ENCODE assay signal across 23 cellular contexts in the genomic region with DNA sequence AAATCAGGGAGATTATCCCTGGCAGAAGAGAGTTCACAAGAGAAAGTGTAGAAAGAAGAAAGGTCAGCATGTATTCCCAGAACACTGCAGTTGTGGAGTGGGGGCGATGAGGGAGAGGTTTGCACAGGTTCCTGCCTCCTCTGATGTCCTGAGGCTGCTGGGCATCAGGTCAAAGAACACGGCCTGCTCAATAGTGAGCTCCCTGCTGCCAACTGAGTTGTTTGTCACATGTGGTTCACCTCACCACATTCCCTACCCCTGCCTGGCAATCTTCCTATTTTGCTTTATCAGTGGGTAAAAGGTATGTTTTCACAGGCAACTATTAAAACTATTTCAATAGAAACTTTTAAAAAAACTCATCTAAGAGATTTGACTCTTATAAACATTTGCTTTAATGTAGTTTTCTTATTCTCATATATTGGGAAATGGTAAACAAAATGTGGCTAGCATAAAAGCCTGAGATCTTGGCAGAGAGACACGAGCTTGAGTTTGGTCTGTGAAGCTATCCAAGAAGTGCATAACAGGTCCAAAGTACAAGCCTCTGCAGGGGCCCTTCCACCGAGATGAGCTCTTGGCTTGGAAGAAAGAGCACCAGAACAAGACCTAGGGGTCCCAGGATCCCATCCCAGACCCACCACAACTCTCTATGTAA.
"Had no signal": no experiment of that assay in that cellular context is flagged by ENCODE, and none has a peak within 500 bp of the region (broad histone marks: within the 10 kb centered on the region; RNA-seq: fewer than 3 reads in every experiment).

No MANE protein-coding gene starts in this region.

- H3K27ac Mint-ChIP-seq: activated CD4-positive, alpha-beta memory T cell treated with anti-CD3 and anti-CD28 coated beads for 36 hours; activated CD4-positive, alpha-beta T cell treated with anti-CD3 and anti-CD28 coated beads, Interleukin-2, amount 10 ng/mL, durations not matched to agents 7 days and 5 days; activated naive CD4-positive, alpha-beta T cell treated with anti-CD3 and anti-CD28 coated beads, Interleukin-2, amount 10 ng/mL, durations not matched to agents 7 days and 5 days; activated naive CD8-positive, alpha-beta T cell treated with anti-CD3 and anti-CD28 coated beads for 36 hours; activated T-helper 17 cell treated with anti-CD3 and anti-CD28 coated beads, Interleukin-2, amount 50 U/mL, for 72 hours; T-cell had no signal

- H3K36me3 Mint-ChIP-seq: activated CD4-positive, alpha-beta memory T cell treated with anti-CD3 and anti-CD28 coated beads for 36 hours; activated naive CD4-positive, alpha-beta T cell treated with anti-CD3 and anti-CD28 coated beads, Interleukin-2, amount 10 ng/mL, durations not matched to agents 7 days and 5 days; T-cell had no signal

- H3K4me3 Mint-ChIP-seq: activated CD4-positive, alpha-beta memory T cell treated with anti-CD3 and anti-CD28 coated beads for 36 hours; activated CD4-positive, alpha-beta T cell treated with anti-CD3 and anti-CD28 coated beads, Interleukin-2, amount 10 ng/mL, durations not matched to agents 7 days and 5 days; activated naive CD4-positive, alpha-beta T cell treated with anti-CD3 and anti-CD28 coated beads, Interleukin-2, amount 10 ng/mL, durations not matched to agents 7 days and 5 days; activated naive CD8-positive, alpha-beta T cell treated with anti-CD3 and anti-CD28 coated beads for 36 hours; activated T-helper 17 cell treated with anti-CD3 and anti-CD28 coated beads, Interleukin-2, amount 50 U/mL, for 72 hours; IgD-negative memory B cell; T-cell had no signal

- H3K4me1 Mint-ChIP-seq: activated CD4-positive, alpha-beta T cell treated with anti-CD3 and anti-CD28 coated beads, Interleukin-2, amount 10 ng/mL, durations not matched to agents 7 days and 5 days; activated naive CD4-positive, alpha-beta T cell treated with anti-CD3 and anti-CD28 coated beads, Interleukin-2, amount 10 ng/mL, durations not matched to agents 7 days and 5 days; activated naive CD8-positive, alpha-beta T cell treated with anti-CD3 and anti-CD28 coated beads for 36 hours; activated T-helper 17 cell treated with anti-CD3 and anti-CD28 coated beads, Interleukin-2, amount 50 U/mL, for 72 hours; T-cell had no signal

- ATAC-seq: activated T-helper 17 cell treated with anti-CD3 and anti-CD28 coated beads, Interleukin-2, amount 50 U/mL, for 72 hours; T-cell had no signal

- H3K27me3 Mint-ChIP-seq: activated CD4-positive, alpha-beta memory T cell treated with anti-CD3 and anti-CD28 coated beads for 36 hours; activated naive CD8-positive, alpha-beta T cell treated with anti-CD3 and anti-CD28 coated beads for 36 hours had no signal

- DNase-seq: activated CD4-positive, alpha-beta memory T cell treated with anti-CD3 and anti-CD28 coated beads for 36 hours; activated CD4-positive, alpha-beta T cell treated with anti-CD3 and anti-CD28 coated beads, Interleukin-2, amount 10 ng/mL, durations not matched to agents 7 days and 5 days; activated CD4-positive, CD25-positive, alpha-beta regulatory T cell; activated gamma-delta T cell treated with Interleukin-2 at 50 U/mL for 16 hours; activated naive CD4-positive, alpha-beta T cell treated with anti-CD3 and anti-CD28 coated beads, Interleukin-2, amount 10 ng/mL, durations not matched to agents 7 days and 5 days; activated naive CD8-positive, alpha-beta T cell treated with anti-CD3 and anti-CD28 coated beads for 36 hours; activated T-cell treated with anti-CD3 and anti-CD28 coated beads for 4 hours; activated T-cell treated with anti-CD3 and anti-CD28 coated beads, Interleukin-2, amount 50 U/mL, for 48 hours; caudate nucleus; KG1; MM.1S; NCI-H1105 treated with DMSO at 0.1 percent for 48 hours; NCI-H1436 treated with DMSO at 0.1 percent for 48 hours; NCI-H187 treated with DMSO at 0.1 percent for 48 hours; NCI-H2081 treated with DMSO at 0.1 percent for 48 hours; NCI-H446; NCI-H524; SIG-M5; T-cell; T-helper 2 cell; T1000 had no signal
